Comparison of ENCODE assay signal across 9 cellular contexts in the genomic region with DNA sequence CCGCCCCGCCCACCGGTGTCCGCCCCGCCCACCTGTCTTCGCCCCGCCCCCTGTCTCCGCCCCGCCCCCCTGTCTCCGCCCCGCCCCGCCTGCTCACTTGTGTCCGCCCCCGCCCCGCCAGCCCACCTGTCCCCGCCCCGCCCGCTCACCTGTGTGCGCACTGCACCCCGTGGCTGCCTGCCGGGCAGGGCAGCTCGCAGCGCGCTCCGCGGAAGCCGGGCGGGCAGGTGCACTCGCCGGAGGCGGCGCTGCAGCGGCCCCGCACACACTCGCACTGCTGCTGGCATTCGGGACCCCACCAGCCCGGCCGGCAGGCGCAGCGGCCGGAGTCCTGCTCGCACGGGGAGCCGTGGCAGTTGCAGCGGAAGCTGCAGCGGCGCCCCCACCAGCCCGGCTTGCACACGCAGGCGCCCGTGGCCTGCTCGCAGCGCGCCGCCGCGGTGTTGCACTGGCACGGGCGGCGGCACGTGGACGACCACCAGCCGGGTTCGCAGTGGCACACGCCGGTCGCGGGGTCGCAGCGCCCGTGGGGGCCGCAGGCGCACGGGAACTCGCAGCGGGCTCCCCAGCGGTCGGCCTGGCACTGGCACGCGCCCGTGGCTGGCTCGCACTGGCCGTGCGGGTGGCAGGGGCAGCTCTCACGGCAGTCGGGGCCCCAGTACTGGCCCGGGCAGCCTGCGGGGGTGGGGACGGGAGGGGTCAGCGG. TPM values are rescaled to one million over a fixed set of nuclear protein-coding genes. Genes with fewer than 3 reads are reported as not detected.
DNase-seq lines count a peak whose midpoint lies in the region; TF ChIP-seq lines count a peak whose summit lies in the region.
"Had no signal": no experiment of that assay in that cellular context is flagged by ENCODE, and none has a peak within 500 bp of the region (broad histone marks: within the 10 kb centered on the region; RNA-seq: fewer than 3 reads in every experiment).

No MANE protein-coding gene starts in this region.

- H3K9me3 Mint-ChIP-seq in activated naive CD4-positive, alpha-beta T cell treated with anti-CD3 and anti-CD28 coated beads for 36 hours: no peaks in the 10 kb centered on the region

- H3K27ac ChIP-seq in right atrium auricular region (peak overlapping the region; percentile 74 to 75), skeletal muscle tissue (ENCODE audit: low read depth, low read length) (peak overlapping the region; percentile 44)
- H3K27ac ChIP-seq: epithelial cell of prostate had no signal

- peaks cover 31% of the 10 kb centered on the region for H3K4me1 Mint-ChIP-seq in activated naive CD4-positive, alpha-beta T cell treated with anti-CD3 and anti-CD28 coated beads for 36 hours (ENCODE audit: low read depth)

- H3K27me3 ChIP-seq in right atrium auricular region: no peaks in the 10 kb centered on the region
- no peaks in the 10 kb centered on the region for H3K27me3 ChIP-seq in skeletal muscle tissue (ENCODE audit: control insufficient read depth in 3 of 3, insufficient read depth in 3 of 3, low read length in 3 of 3)

- TF ChIP-seq CTCF in right atrium auricular region (IDR thresholded peaks at IDR 0.05): no peak

- H3K4me3 ChIP-seq in right atrium auricular region (peak overlapping the region; percentile 36 to 55), skeletal muscle tissue (ENCODE audit: low read length in 3 of 3) (peak overlapping the region in 2 of 3 donors; percentile 62 to 63)

- H3K36me3 Mint-ChIP-seq in activated naive CD4-positive, alpha-beta T cell treated with anti-CD3 and anti-CD28 coated beads for 36 hours (ENCODE audit: low read depth): no peaks in the 10 kb centered on the region

- H3K4me1 ChIP-seq in right atrium auricular region: peaks cover 0 to 49% of the 10 kb centered on the region in 2 donors
- peaks cover 31 to 49% (median 45%) of the 10 kb centered on the region in 3 donors for H3K4me1 ChIP-seq in skeletal muscle tissue (ENCODE audit: control insufficient read depth in 3 of 3, insufficient read depth in 3 of 3, low read length in 3 of 3)

- H3K36me3 ChIP-seq in right atrium auricular region (peaks cover 11% of the 10 kb centered on the region), skeletal muscle tissue (ENCODE audit: control insufficient read depth in 3 of 3, insufficient read depth in 3 of 3, low read length in 3 of 3) (peaks cover 16 to 27% (median 16%) of the 10 kb centered on the region in 3 donors)

- CTCF ChIA-PET in activated naive CD4-positive, alpha-beta T cell treated with anti-CD3 and anti-CD28 coated beads for 36 hours (lab: Charles Lee): interaction anchor here (0.7 kb wide), 1 partner anchor 69 kb away, joined by 3 read pairs; no protein-coding TSS in a partner anchor

- H3K9me3 ChIP-seq in right atrium auricular region (no peaks in the 10 kb centered on the region), skeletal muscle tissue (ENCODE audit: control insufficient read depth in 3 of 3, low read length in 3 of 3) (no peaks in the 10 kb centered on the region)

- no peaks in the 10 kb centered on the region for H3K27me3 Mint-ChIP-seq in activated naive CD4-positive, alpha-beta T cell treated with anti-CD3 and anti-CD28 coated beads for 36 hours (ENCODE audit: low read depth)

- no peak overlapping the region for H3K27ac Mint-ChIP-seq in activated naive CD4-positive, alpha-beta T cell treated with anti-CD3 and anti-CD28 coated beads for 36 hours

- H3K9ac ChIP-seq in skeletal muscle tissue (ENCODE audit: low read depth in 1 of 3, low read length in 3 of 3): peak overlapping the region in 2 of 3 donors; percentile 38 to 75

- intact Hi-C loops in activated naive CD4-positive, alpha-beta T cell treated with anti-CD3 and anti-CD28 coated beads for 36 hours (cut with micrococcal nuclease): no loop called here
- intact Hi-C loops in posterior vena cava (cut with DNase I): no loop called here

- peak; percentile 64 for DNase-seq in NCI-H1436 (lab: John Stamatoyannopoulos, UW)
- DNase-seq in NCI-H1436 treated with DMSO at 0.1 percent for 48 hours (lab: John Stamatoyannopoulos, UW): no peak
- DNase-seq in NCI-H774 (lab: John Stamatoyannopoulos, UW): peak; percentile 66
- DNase-seq in activated naive CD4-positive, alpha-beta T cell treated with anti-CD3 and anti-CD28 coated beads for 36 hours: peak; percentile 45
- no peak for DNase-seq in right atrium auricular region (ENCODE audit: low spot score)
- DNase-seq in posterior vena cava (ENCODE audit: low spot score): no peak
- DNase-seq in NCI-H2107 (lab: John Stamatoyannopoulos, UW): no peak

- no peak overlapping the region for H3K4me3 Mint-ChIP-seq in activated naive CD4-positive, alpha-beta T cell treated with anti-CD3 and anti-CD28 coated beads for 36 hours

RNA-seq across cellular contexts. Expression of a gene that starts 2.1 kb away (rescaled TPM):
- total RNA-seq in activated naive CD4-positive, alpha-beta T cell treated with anti-CD3 and anti-CD28 coated beads for 36 hours: under 1 TPM; 0.43 to 0.57 TPM
- 10 to 100 TPM in 1 of 2 donors, 1 to 10 TPM in 1; 8.6 to 14.8 TPM for total RNA-seq in right atrium auricular region
- total RNA-seq in skeletal muscle tissue: 5.7 TPM
- total RNA-seq in posterior vena cava: 10 to 100 TPM; 13.0 to 13.9 TPM

RNA-seq across cellular contexts. Expression of a gene that starts 6.2 kb away (rescaled TPM):
- total RNA-seq in activated naive CD4-positive, alpha-beta T cell treated with anti-CD3 and anti-CD28 coated beads for 36 hours: 1 to 10 TPM; 1.0 to 1.1 TPM
- 10 to 100 TPM; 38.6 to 60.7 TPM for total RNA-seq in right atrium auricular region
- 9.9 TPM for total RNA-seq in skeletal muscle tissue
- 10 to 100 TPM; 10.3 to 13.0 TPM for total RNA-seq in posterior vena cava

RNA-seq across cellular contexts. Expression of a gene that starts 14.8 kb away (rescaled TPM):
- total RNA-seq in activated naive CD4-positive, alpha-beta T cell treated with anti-CD3 and anti-CD28 coated beads for 36 hours: under 1 TPM; 0.12 to 0.14 TPM
- total RNA-seq in right atrium auricular region: 1 to 10 TPM; 3.6 to 9.8 TPM
- 4.7 TPM for total RNA-seq in skeletal muscle tissue
- 10 to 100 TPM in 1 of 2 donors, 1 to 10 TPM in 1; 9.5 to 16.9 TPM for total RNA-seq in posterior vena cava

RNA-seq across cellular contexts. Expression of a gene that starts 41.2 kb away (rescaled TPM):
- 100 to 1,000 TPM; 458 to 479 TPM for total RNA-seq in activated naive CD4-positive, alpha-beta T cell treated with anti-CD3 and anti-CD28 coated beads for 36 hours
- total RNA-seq in right atrium auricular region (100 to 1,000 TPM in 1 of 2 donors, 10 to 100 TPM in 1; 90.1 to 144 TPM), skeletal muscle tissue (96.0 TPM), posterior vena cava (100 to 1,000 TPM; 173 to 190 TPM)

Comparison
In these comparisons a context has a peak if more than half of its experiments do, and no peak if none do; other contexts are left out.
1. DNase-seq: peak in NCI-H1436 (single experiment), NCI-H774 (single experiment) and activated naive CD4-positive, alpha-beta T cell treated with anti-CD3 and anti-CD28 coated beads for 36 hours (single experiment); none in NCI-H1436 treated with DMSO at 0.1 percent for 48 hours (single experiment), right atrium auricular region (single experiment), posterior vena cava (single experiment) and NCI-H2107 (single experiment).